In genomic region chr16:11557811-11558210, GRCh38 we compare ENCODE assay signal across 13 cellular contexts. TPM values are rescaled to one million over a fixed set of nuclear protein-coding genes. Genes with fewer than 3 reads are reported as not detected.
DNase-seq lines count a peak whose midpoint lies in the region; FAIRE-seq and TF ChIP-seq lines count a peak whose summit lies in the region.
"Had no signal": no experiment of that assay in that cellular context is flagged by ENCODE, and none has a peak within 500 bp of the region (broad histone marks: within the 10 kb centered on the region; RNA-seq: fewer than 3 reads in every experiment).

No MANE protein-coding gene starts in this region.

- H3K9me3 ChIP-seq in astrocyte (ENCODE audit: insufficient read depth, low read depth, low read length): peaks cover 7% of the 10 kb centered on the region
- H3K9me3 ChIP-seq in skeletal muscle tissue (ENCODE audit: control insufficient read depth in 3 of 3, low read length in 3 of 3): peaks cover 0 to 4% (median 0%) of the 10 kb centered on the region in 3 donors
- H3K9me3 ChIP-seq in small intestine (ENCODE audit: control insufficient read depth, low read depth): no peaks in the 10 kb centered on the region
- H3K9me3 ChIP-seq: right lobe of liver had no signal

- 16 to 50% (median 39%) methylated on average over 6 of the region's 6 CpGs for WGBS in small intestine, 3 donors

- H3K4me2 ChIP-seq in KMS-11 (peak overlapping the region; percentile 66), astrocyte (ENCODE audit: low read length) (no peak overlapping the region)
- H3K4me2 ChIP-seq: hepatocyte had no signal

- peak overlapping the region; percentile 47 for H3K27ac Mint-ChIP-seq in astrocyte (ENCODE audit: unreplicated experiment)

- H3K27ac ChIP-seq in KMS-11 (no peak overlapping the region), astrocyte (ENCODE audit: low read depth, low read length) (no peak overlapping the region), layer of hippocampus (ENCODE audit: low read depth, low read length) (peak overlapping the region; percentile 85), skeletal muscle tissue (ENCODE audit: low read depth, low read length) (no peak overlapping the region), small intestine (ENCODE audit: low read depth in 1 of 2, low read length in 1 of 2) (no peak overlapping the region)
- H3K27ac ChIP-seq: hepatocyte, right lobe of liver, VCaP had no signal

- peaks cover 11% of the 10 kb centered on the region for H3K9me3 Mint-ChIP-seq in astrocyte (ENCODE audit: unreplicated experiment)

- no peak overlapping the region for H3K9ac ChIP-seq in KMS-11
- H3K9ac ChIP-seq in astrocyte (ENCODE audit: low read length): no peak overlapping the region
- H3K9ac ChIP-seq in skeletal muscle tissue (ENCODE audit: low read depth in 1 of 3, low read length in 3 of 3): peak overlapping the region; percentile 32 to 55 (median 51)

- TF ChIP-seq CTCF in KMS-11 (conservative IDR thresholded peaks at IDR 0.05; ENCODE audit: low read depth, low read length): no peak
- no peak for TF ChIP-seq CTCF in astrocyte (IDR thresholded peaks at IDR 0.05; ENCODE audit: insufficient read depth, low read depth, low read length)

- no peak for DNase-seq in astrocyte (ENCODE audit: low read depth)
- no peak for DNase-seq in small intestine
- no peak for DNase-seq in GM19238 (ENCODE audit: insufficient read length, low spot score)
- no peak for DNase-seq in GF-D8 (lab: John Stamatoyannopoulos, UW)
- no peak for DNase-seq in DMS 273 (lab: John Stamatoyannopoulos, UW; ENCODE audit: unreplicated experiment)
- DNase-seq: EL had no signal

- H3K36me3 ChIP-seq in KMS-11 (ENCODE audit: insufficient read depth) (peaks cover 3% of the 10 kb centered on the region; the same call in 1 of the 2 replicates), astrocyte (ENCODE audit: insufficient read depth, low read length) (peaks cover 5% of the 10 kb centered on the region), skeletal muscle tissue (ENCODE audit: control insufficient read depth in 3 of 3, insufficient read depth in 3 of 3, low read length in 3 of 3) (peaks cover 14 to 28% (median 27%) of the 10 kb centered on the region in 3 donors), small intestine (ENCODE audit: control insufficient read depth in 2 of 2, insufficient read depth in 2 of 2, low read length in 2 of 2) (peaks cover 8 to 21% of the 10 kb centered on the region in 2 donors)

- peaks cover 27% of the 10 kb centered on the region for H3K4me1 ChIP-seq in KMS-11 (ENCODE audit: low read depth, poor library complexity, severe bottlenecking)
- no peaks in the 10 kb centered on the region for H3K4me1 ChIP-seq in astrocyte (ENCODE audit: insufficient read depth, low read length)
- peaks cover 5 to 18% (median 15%) of the 10 kb centered on the region in 3 donors for H3K4me1 ChIP-seq in skeletal muscle tissue (ENCODE audit: control insufficient read depth in 3 of 3, insufficient read depth in 3 of 3, low read length in 3 of 3)
- H3K4me1 ChIP-seq in small intestine (ENCODE audit: control insufficient read depth in 2 of 2, insufficient read depth in 1 of 2, low read depth in 1 of 2, low read length in 1 of 2): no peaks in the 10 kb centered on the region

- no peak overlapping the region for H2AFZ ChIP-seq in KMS-11 (ENCODE audit: low read depth)
- H2AFZ ChIP-seq in astrocyte (ENCODE audit: low read depth, low read length): no peak overlapping the region
- H2AFZ ChIP-seq: hepatocyte had no signal

- FAIRE-seq in astrocyte (lab: Jason Lieb, UNC) (no peak), small intestine (lab: Jason Lieb, UNC) (no peak)
- FAIRE-seq: bronchial epithelial cell had no signal

- H4K20me1 ChIP-seq in KMS-11 (ENCODE audit: insufficient read depth) (no peaks in the 10 kb centered on the region), astrocyte (ENCODE audit: insufficient read depth, low read length) (peaks cover 32% of the 10 kb centered on the region)

- H3K36me3 Mint-ChIP-seq in astrocyte (ENCODE audit: low read depth, unreplicated experiment): peaks cover 33% of the 10 kb centered on the region

- H3K4me1 Mint-ChIP-seq in astrocyte (ENCODE audit: low read depth, unreplicated experiment): peaks cover 18% of the 10 kb centered on the region

- H3K27me3 ChIP-seq in KMS-11 (ENCODE audit: insufficient read depth, low read depth) (no peaks in the 10 kb centered on the region; the same call in 1 of the 2 replicates), astrocyte (ENCODE audit: insufficient read depth, low read length) (no peaks in the 10 kb centered on the region), layer of hippocampus (ENCODE audit: control insufficient read depth, insufficient read depth, low read length) (no peaks in the 10 kb centered on the region), skeletal muscle tissue (ENCODE audit: control insufficient read depth in 3 of 3, insufficient read depth in 3 of 3, low read length in 3 of 3) (no peaks in the 10 kb centered on the region), small intestine (ENCODE audit: control insufficient read depth in 2 of 2, insufficient read depth in 2 of 2, low read length in 2 of 2) (no peaks in the 10 kb centered on the region)
- H3K27me3 ChIP-seq: hepatocyte, right lobe of liver had no signal

- no peaks in the 10 kb centered on the region for H3K27me3 Mint-ChIP-seq in astrocyte (ENCODE audit: low read depth, unreplicated experiment)

- no peak overlapping the region for H3K4me3 Mint-ChIP-seq in astrocyte (ENCODE audit: unreplicated experiment)

- H3K79me2 ChIP-seq in KMS-11 (ENCODE audit: insufficient read depth, low read depth) (no peaks in the 10 kb centered on the region), astrocyte (ENCODE audit: insufficient read depth, low read length) (peaks cover 20% of the 10 kb centered on the region)

- H3K4me3 ChIP-seq in KMS-11 (IDR thresholded peaks at IDR 0.05; ENCODE audit: insufficient read depth, low read depth, low read length) (no peak overlapping the region), astrocyte (ENCODE audit: insufficient read depth, low read depth, low read length) (no peak overlapping the region), skeletal muscle tissue (ENCODE audit: low read length in 3 of 3) (peak overlapping the region in 1 of 3 donors; percentile 56), small intestine (ENCODE audit: low read depth in 1 of 2, low read length in 2 of 2) (no peak overlapping the region)
- H3K4me3 ChIP-seq: hepatocyte, right lobe of liver had no signal

RNA-seq across cellular contexts. Expression of gene LITAF, which starts 28.9 kb away (rescaled TPM):
- total RNA-seq in astrocyte (113 and 120 TPM in 2 replicates), skeletal muscle tissue (17.2 TPM)
- polyA plus RNA-seq in small intestine: 100 to 1,000 TPM in 1 of 3 donors, 10 to 100 TPM in 2; 44.7 to 112 (median 47.8) TPM

Comparison
In these comparisons a context has a peak if more than half of its experiments do, and no peak if none do; other contexts are left out.
1. H3K9ac ChIP-seq: peak in skeletal muscle tissue (3 of 3); none in KMS-11 (single experiment) and astrocyte (single experiment).